17 cellular contexts compared by ENCODE assay signal in genomic region chr6:127436578-127437110, GRCh38. TPM values are rescaled to one million over a fixed set of nuclear protein-coding genes. Genes with fewer than 3 reads are reported as not detected.
"Had no signal": no experiment of that assay in that cellular context is flagged by ENCODE, and none has a peak within 500 bp of the region (broad histone marks: within the 10 kb centered on the region; RNA-seq: fewer than 3 reads in every experiment).

No MANE protein-coding gene starts in this region.

- ATAC-seq: activated naive CD8-positive, alpha-beta T cell treated with anti-CD3 and anti-CD28 coated beads, Interleukin-2, amount 50 U/mL, for 24 hours; naive thymus-derived CD4-positive, alpha-beta T cell; sciatic nerve had no signal

- H3K9me3 Mint-ChIP-seq: activated B cell treated with CpG ODN at 0.5 μM for 24 hours; activated CD4-positive, alpha-beta T cell treated with anti-CD3 and anti-CD28 coated beads, Interleukin-2, amount 10 ng/mL, durations not matched to agents 24 days and 14 days; activated naive CD8-positive, alpha-beta T cell treated with anti-CD3 and anti-CD28 coated beads, Interleukin-2, amount 50 U/mL, for 24 hours; activated T-helper 1 cell treated with anti-CD3 and anti-CD28 coated beads, Interleukin-12 subunit alpha, Interleukin-12 subunit beta, Interleukin-2, Interleukin-4 antibody, amounts not matched to agents 30 ng/mL and 10 ng/mL and 1 ng/mL, durations not matched to agents 14 hours and 24 hours and 36 hours; immature natural killer cell; naive thymus-derived CD4-positive, alpha-beta T cell had no signal

- H3K36me3 ChIP-seq: cardiac muscle cell, colonic mucosa, lower lobe of right lung had no signal

- DNase-seq: activated B cell treated with CpG ODN at 0.5 μM for 24 hours; activated CD4-positive, alpha-beta T cell treated with anti-CD3 and anti-CD28 coated beads, Interleukin-2, amount 10 ng/mL, durations not matched to agents 24 days and 14 days; activated naive CD4-positive, alpha-beta T cell; activated naive CD8-positive, alpha-beta T cell treated with anti-CD3 and anti-CD28 coated beads, Interleukin-2, amount 50 U/mL, for 24 hours; colonic mucosa; effector CD4-positive, alpha-beta T cell; immature natural killer cell; lower lobe of right lung; naive thymus-derived CD4-positive, alpha-beta T cell; occipital lobe; stimulated activated naive CD4-positive, alpha-beta T cell; T-helper 1 cell; trophoblast cell had no signal

- H3K36me3 Mint-ChIP-seq: immature natural killer cell; naive thymus-derived CD4-positive, alpha-beta T cell had no signal

- H3K27ac ChIP-seq: cardiac muscle cell, colonic mucosa, lower lobe of right lung had no signal

- H3K4me3 ChIP-seq: cardiac muscle cell, colonic mucosa, lower lobe of right lung had no signal

- H3K4me1 Mint-ChIP-seq: activated B cell treated with CpG ODN at 0.5 μM for 24 hours; activated CD4-positive, alpha-beta T cell treated with anti-CD3 and anti-CD28 coated beads, Interleukin-2, amount 10 ng/mL, durations not matched to agents 24 days and 14 days; activated naive CD8-positive, alpha-beta T cell treated with anti-CD3 and anti-CD28 coated beads, Interleukin-2, amount 50 U/mL, for 24 hours; immature natural killer cell; naive thymus-derived CD4-positive, alpha-beta T cell had no signal

- H3K27me3 ChIP-seq: cardiac muscle cell, colonic mucosa had no signal

- H3K9me3 ChIP-seq: colonic mucosa, lower lobe of right lung had no signal

- H3K27ac Mint-ChIP-seq: activated B cell treated with CpG ODN at 0.5 μM for 24 hours; activated CD4-positive, alpha-beta T cell treated with anti-CD3 and anti-CD28 coated beads, Interleukin-2, amount 10 ng/mL, durations not matched to agents 24 days and 14 days; activated naive CD8-positive, alpha-beta T cell treated with anti-CD3 and anti-CD28 coated beads, Interleukin-2, amount 50 U/mL, for 24 hours; activated T-helper 1 cell treated with anti-CD3 and anti-CD28 coated beads, Interleukin-12 subunit alpha, Interleukin-12 subunit beta, Interleukin-2, Interleukin-4 antibody, amounts not matched to agents 30 ng/mL and 10 ng/mL and 1 ng/mL, durations not matched to agents 14 hours and 24 hours and 36 hours; immature natural killer cell; naive thymus-derived CD4-positive, alpha-beta T cell had no signal

- H3K4me1 ChIP-seq: colonic mucosa, lower lobe of right lung had no signal

- H3K4me3 Mint-ChIP-seq: activated B cell treated with CpG ODN at 0.5 μM for 24 hours; activated CD4-positive, alpha-beta T cell treated with anti-CD3 and anti-CD28 coated beads, Interleukin-2, amount 10 ng/mL, durations not matched to agents 24 days and 14 days; activated naive CD8-positive, alpha-beta T cell treated with anti-CD3 and anti-CD28 coated beads, Interleukin-2, amount 50 U/mL, for 24 hours; activated T-helper 1 cell treated with anti-CD3 and anti-CD28 coated beads, Interleukin-12 subunit alpha, Interleukin-12 subunit beta, Interleukin-2, Interleukin-4 antibody, amounts not matched to agents 30 ng/mL and 10 ng/mL and 1 ng/mL, durations not matched to agents 14 hours and 24 hours and 36 hours; immature natural killer cell; naive thymus-derived CD4-positive, alpha-beta T cell had no signal

RNA-seq across cellular contexts. Expression of gene KIAA0408, which starts 22.5 kb away (rescaled TPM):
- total RNA-seq: pulmonary artery endothelial cell had no signal
- polyA plus RNA-seq: immature natural killer cell had no signal
